25 cellular contexts compared by ENCODE assay signal in the genomic region with DNA sequence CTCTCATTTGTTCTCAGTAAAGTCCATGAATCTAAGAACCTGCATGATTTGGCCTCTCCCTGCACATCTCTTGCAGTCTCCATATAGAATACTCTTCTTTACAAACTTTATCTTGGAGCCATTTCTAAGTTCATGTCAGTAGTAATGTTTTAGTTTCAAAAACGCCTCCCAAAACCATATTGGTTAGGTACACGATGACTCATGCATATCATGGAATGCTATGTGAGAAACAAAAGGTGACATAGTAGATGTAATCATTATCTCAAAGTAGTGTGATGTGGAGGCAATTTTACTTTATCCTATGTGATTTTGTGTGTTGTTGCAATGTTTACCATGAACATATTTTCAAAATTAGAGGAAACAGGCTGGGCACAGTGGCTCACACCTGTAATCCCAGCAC.
DNase-seq lines count a peak whose midpoint lies in the region; ATAC-seq, FAIRE-seq and TF ChIP-seq lines count a peak whose summit lies in the region.
"Had no signal": no experiment of that assay in that cellular context is flagged by ENCODE, and none has a peak within 500 bp of the region (broad histone marks: within the 10 kb centered on the region; RNA-seq: fewer than 3 reads in every experiment).

No MANE protein-coding gene starts in this region.

- no peak overlapping the region for H3K27ac Mint-ChIP-seq in astrocyte (ENCODE audit: unreplicated experiment)
- H3K27ac Mint-ChIP-seq: B cell; CD8-positive, alpha-beta T cell; GM23338 had no signal

- H3K36me3 Mint-ChIP-seq in astrocyte (ENCODE audit: low read depth, unreplicated experiment), result peaks cover 3% of the 10 kb centered on the region
- H3K36me3 Mint-ChIP-seq: CD8-positive, alpha-beta T cell had no signal

- no peak overlapping the region for H3K4me3 ChIP-seq in astrocyte (ENCODE audit: insufficient read depth, low read depth, low read length)
- H3K4me3 ChIP-seq: GM23338, HAP-1, SJSA1 had no signal

- H3K4me1 Mint-ChIP-seq in astrocyte (ENCODE audit: low read depth, unreplicated experiment), result peaks cover 5% of the 10 kb centered on the region
- H3K4me1 Mint-ChIP-seq: B cell had no signal

- H3K27me3 ChIP-seq in astrocyte (ENCODE audit: insufficient read depth, low read length), result no peaks in the 10 kb centered on the region
- H3K27me3 ChIP-seq: SJSA1 had no signal

- no peaks in the 10 kb centered on the region for H3K9me3 ChIP-seq in astrocyte (ENCODE audit: insufficient read depth, low read depth, low read length)
- H3K9me3 ChIP-seq: Caco-2, HAP-1, SJSA1 had no signal

- H3K36me3 ChIP-seq in astrocyte (ENCODE audit: insufficient read depth, low read length), result no peaks in the 10 kb centered on the region
- H3K36me3 ChIP-seq: HAP-1, SJSA1 had no signal

- FAIRE-seq in H54 (lab: Jason Lieb, UNC), result peak; percentile 53
- no peak for FAIRE-seq in astrocyte (lab: Jason Lieb, UNC)
- FAIRE-seq: GM19239 had no signal

- H3K4me2 ChIP-seq in astrocyte (ENCODE audit: low read length), result no peak overlapping the region
- H3K4me2 ChIP-seq: GM23338 had no signal

- no peak overlapping the region for H3K27ac ChIP-seq in astrocyte (ENCODE audit: low read depth, low read length)
- H3K27ac ChIP-seq: C4-2B, SJSA1 had no signal

- ATAC-seq in GM21367 (IDR thresholded peaks at IDR 0.05; ENCODE audit: unreplicated experiment), result no peak
- ATAC-seq in GM21619 (IDR thresholded peaks at IDR 0.05; ENCODE audit: unreplicated experiment), result no peak
- no peak for ATAC-seq in HG03457 (IDR thresholded peaks at IDR 0.05; ENCODE audit: unreplicated experiment)
- ATAC-seq: CD8-positive, alpha-beta T cell; GM23338 had no signal

- TF ChIP-seq POLR2A in H54 (IDR thresholded peaks at IDR 0.05; ENCODE audit: low read depth, low read length), result no peak

- H2AFZ ChIP-seq in astrocyte (ENCODE audit: low read depth, low read length), result no peak overlapping the region
- H2AFZ ChIP-seq: GM23338 had no signal

- H3K79me2 ChIP-seq in astrocyte (ENCODE audit: insufficient read depth, low read length), result no peaks in the 10 kb centered on the region

- H3K4me3 Mint-ChIP-seq in astrocyte (ENCODE audit: unreplicated experiment), result no peak overlapping the region
- H3K4me3 Mint-ChIP-seq: B cell; CD8-positive, alpha-beta T cell; GM23338 had no signal

- no peak overlapping the region for H3K9ac ChIP-seq in astrocyte (ENCODE audit: low read length)

- no peak for TF ChIP-seq CTCF in astrocyte (IDR thresholded peaks at IDR 0.05; ENCODE audit: insufficient read depth, low read depth, low read length)

- DNase-seq in H54 (ENCODE audit: insufficient read length, low spot score) (no peak), NCI-H69 (lab: John Stamatoyannopoulos, UW) (peak; percentile 46), astrocyte (ENCODE audit: low read depth) (peak; percentile 34), glomerular visceral epithelial cell (ENCODE audit: extremely low spot score) (peak; percentile 21)
- no peak for DNase-seq in stimulated activated CD4-positive, alpha-beta T cell treated with anti-CD3 and anti-CD28 coated beads, Interleukin-4, amount 100 ng/mL, for 4 hours
- DNase-seq: Caco-2; CD8-positive, alpha-beta T cell; DMS79 treated with DMSO at 0.1 percent for 48 hours; Karpas-422; MV-4-11; NCI-H1105; NCI-H1930; NCI-H2107; NCI-H524; NCI-H774; Right ventricle myocardium superior had no signal

- H3K4me1 ChIP-seq in astrocyte (ENCODE audit: insufficient read depth, low read length), result peaks cover 6% of the 10 kb centered on the region
- H3K4me1 ChIP-seq: HAP-1 had no signal

- no peaks in the 10 kb centered on the region for H4K20me1 ChIP-seq in astrocyte (ENCODE audit: insufficient read depth, low read length)

- no peaks in the 10 kb centered on the region for H3K9me3 Mint-ChIP-seq in astrocyte (ENCODE audit: unreplicated experiment)
- H3K9me3 Mint-ChIP-seq: CD8-positive, alpha-beta T cell; GM23338 had no signal

- no peaks in the 10 kb centered on the region for H3K27me3 Mint-ChIP-seq in astrocyte (ENCODE audit: low read depth, unreplicated experiment)
- H3K27me3 Mint-ChIP-seq: B cell had no signal

Comparison
In these comparisons a context has a peak if more than half of its experiments do, and no peak if none do; other contexts are left out.
1. DNase-seq: peak in NCI-H69 (single experiment), astrocyte (single experiment) and glomerular visceral epithelial cell (single experiment); none in H54 (single experiment) and stimulated activated CD4-positive, alpha-beta T cell treated with anti-CD3 and anti-CD28 coated beads, Interleukin-4, amount 100 ng/mL, for 4 hours (0 of 2).